Comparison of ENCODE assay signal across 8 cellular contexts in genomic region chr12:26434299-26434915, GRCh38.
DNase-seq lines count a peak whose midpoint lies in the region; ATAC-seq and TF ChIP-seq lines count a peak whose summit lies in the region.

No MANE protein-coding gene starts in this region.

- no peaks in the 10 kb centered on the region for H3K4me1 Mint-ChIP-seq in stimulated activated effector memory CD8-positive, alpha-beta T cell treated with anti-CD3 and anti-CD28 coated beads, Interleukin-12 subunit alpha, Interleukin-12 subunit beta, amount 100 ng/mL, for 72 hours

- WGBS in right cardiac atrium: 69% methylated on average over 2 of the region's 2 CpGs
- WGBS in aorta, 2 donors: 70 to 79% methylated on average over 2 of the region's 2 CpGs

- no peaks in the 10 kb centered on the region for H3K36me3 ChIP-seq in HEK293 (ENCODE audit: control insufficient read depth in 2 of 2, insufficient read depth in 1 of 2, low read length in 2 of 2)
- H3K36me3 ChIP-seq in aorta (ENCODE audit: control insufficient read depth in 1 of 2, insufficient read depth in 2 of 2, low read length in 1 of 2): no peaks in the 10 kb centered on the region

- TF ChIP-seq CTCF in HEK293 (tag by site-specific recombination; IDR thresholded peaks at IDR 0.05): peak; percentile 24; the same call in 1 of the 2 replicates
- peak; percentile 70 for TF ChIP-seq CTCF in WI38 (IDR thresholded peaks at IDR 0.05; ENCODE audit: low read depth, low read length)

- no peaks in the 10 kb centered on the region for H3K9me3 Mint-ChIP-seq in stimulated activated effector memory CD8-positive, alpha-beta T cell treated with anti-CD3 and anti-CD28 coated beads, Interleukin-12 subunit alpha, Interleukin-12 subunit beta, amount 100 ng/mL, for 72 hours

- ATAC-seq in right cardiac atrium (peak; percentile 57 to 60), aorta (ENCODE audit: low FRiP score) (no peak)
- peak; percentile 50 for ATAC-seq in stimulated activated effector memory CD8-positive, alpha-beta T cell treated with anti-CD3 and anti-CD28 coated beads, Interleukin-12 subunit alpha, Interleukin-12 subunit beta, amount 100 ng/mL, for 72 hours

- no peak overlapping the region for H3K27ac Mint-ChIP-seq in stimulated activated effector memory CD8-positive, alpha-beta T cell treated with anti-CD3 and anti-CD28 coated beads, Interleukin-12 subunit alpha, Interleukin-12 subunit beta, amount 100 ng/mL, for 72 hours

- H3K27me3 ChIP-seq in right cardiac atrium (ENCODE audit: control insufficient read depth, insufficient read depth) (no peaks in the 10 kb centered on the region), aorta (ENCODE audit: control insufficient read depth in 1 of 2, insufficient read depth in 2 of 2, low read length in 1 of 2) (no peaks in the 10 kb centered on the region)

- POLR2A ChIA-PET in HEK293 (lab: Yijun Ruan, JAX): no interaction called here

- no peaks in the 10 kb centered on the region for H3K4me1 ChIP-seq in HEK293 (ENCODE audit: control insufficient read depth, insufficient read depth, low read length)
- no peaks in the 10 kb centered on the region for H3K4me1 ChIP-seq in right cardiac atrium (ENCODE audit: control insufficient read depth, insufficient read depth, low read length)
- H3K4me1 ChIP-seq in aorta (ENCODE audit: control insufficient read depth in 1 of 2, insufficient read depth in 2 of 2, low read length in 2 of 2): no peaks in the 10 kb centered on the region

- H3K9me3 ChIP-seq in HEK293 (ENCODE audit: control insufficient read depth, insufficient read depth, low read depth, low read length) (no peaks in the 10 kb centered on the region), right cardiac atrium (ENCODE audit: control insufficient read depth, low read length) (no peaks in the 10 kb centered on the region), aorta (ENCODE audit: control insufficient read depth, low read length) (no peaks in the 10 kb centered on the region)

- in situ Hi-C loops in G401 (cut with HindIII; ENCODE audit: low sequenced_read_pairs): no loop called here

- no peak overlapping the region for H3K4me3 ChIP-seq in HEK293 (ENCODE audit: low read depth, low read length)
- no peak overlapping the region for H3K4me3 ChIP-seq in WI38 (ENCODE audit: low read depth, low read length)
- no peak overlapping the region for H3K4me3 ChIP-seq in right cardiac atrium (ENCODE audit: low read length)
- no peak overlapping the region for H3K4me3 ChIP-seq in aorta (ENCODE audit: low read length in 2 of 2)

- H3K27ac ChIP-seq in HEK293 (ENCODE audit: extremely low read depth, low read depth, low read length) (no peak overlapping the region), right cardiac atrium (ENCODE audit: low read length) (no peak overlapping the region), aorta (ENCODE audit: low read depth in 1 of 2, low read length in 2 of 2) (no peak overlapping the region)

- DNase-seq in G401 (ENCODE audit: low spot score) (peak; percentile 56), NCI-H2107 (lab: John Stamatoyannopoulos, UW) (peak; percentile 3), right cardiac atrium (no peak), aorta (no peak)
- no peak for DNase-seq in stimulated activated effector memory CD8-positive, alpha-beta T cell treated with anti-CD3 and anti-CD28 coated beads, Interleukin-12 subunit alpha, Interleukin-12 subunit beta, amount 100 ng/mL, for 72 hours (ENCODE audit: low spot score in 2 of 2)
- DNase-seq in activated CD4-positive, CD25-positive, alpha-beta regulatory T cell (lab: John Stamatoyannopoulos, UW): no peak

- CTCF ChIA-PET in HEK293 (lab: Yijun Ruan, JAX): interaction anchor here (0.6 to 1.6 kb wide), 8 partner anchors 11 to 316 kb away, joined by 3 to 5 read pairs (median 3); no protein-coding TSS in a partner anchor

- intact Hi-C loops in right cardiac atrium (cut with DNase I): loop anchor here in 1 of 4 donors (10.0 kb wide), 1 partner anchor 210 kb away; no protein-coding TSS in a partner anchor
- intact Hi-C loops in aorta (cut with DNase I): loop anchor here in 1 of 2 donors (10.0 kb wide), 1 partner anchor 340 kb away; no protein-coding TSS in a partner anchor

- peaks cover 16% of the 10 kb centered on the region for H3K36me3 Mint-ChIP-seq in stimulated activated effector memory CD8-positive, alpha-beta T cell treated with anti-CD3 and anti-CD28 coated beads, Interleukin-12 subunit alpha, Interleukin-12 subunit beta, amount 100 ng/mL, for 72 hours

- no peak overlapping the region for H3K4me3 Mint-ChIP-seq in stimulated activated effector memory CD8-positive, alpha-beta T cell treated with anti-CD3 and anti-CD28 coated beads, Interleukin-12 subunit alpha, Interleukin-12 subunit beta, amount 100 ng/mL, for 72 hours

TF ChIP-seq in HEK293, 187 proteins besides CTCF, POLR2A, EP300 and RAD21:
- no peak for TF ChIP-seq ZNF155 (tag by site-specific recombination; IDR thresholded peaks at IDR 0.05)
- no peak for TF ChIP-seq PRDM1 (tag by site-specific recombination; IDR thresholded peaks at IDR 0.05)
- no peak for TF ChIP-seq ZNF473 (tag by site-specific recombination; IDR thresholded peaks at IDR 0.05)
- TF ChIP-seq ZBTB10 (tag by site-specific recombination; IDR thresholded peaks at IDR 0.05): no peak
- TF ChIP-seq ZBTB21 (tag by site-specific recombination; IDR thresholded peaks at IDR 0.05): no peak
- no peak for TF ChIP-seq IKZF3 (tag by site-specific recombination; IDR thresholded peaks at IDR 0.05)
- TF ChIP-seq ZNF341 (tag by site-specific recombination; IDR thresholded peaks at IDR 0.05; ENCODE audit: low read depth): no peak
- TF ChIP-seq ZSCAN5A (tag by site-specific recombination; IDR thresholded peaks at IDR 0.05): no peak
- TF ChIP-seq ZNF660 (tag by site-specific recombination; IDR thresholded peaks at IDR 0.05): peak; percentile 89
- TF ChIP-seq ZNF501 (tag by site-specific recombination; IDR thresholded peaks at IDR 0.05): no peak
- TF ChIP-seq KLF10 (tag by site-specific recombination; IDR thresholded peaks at IDR 0.05): no peak
- no peak for TF ChIP-seq ZBTB26 (tag by site-specific recombination; optimal IDR thresholded peaks at IDR 0.05)
- TF ChIP-seq ZNF654 (tag by site-specific recombination; IDR thresholded peaks at IDR 0.05; ENCODE audit: low read depth): peak; percentile 59
- no peak for TF ChIP-seq KLF16 (tag by site-specific recombination; IDR thresholded peaks at IDR 0.05)
- TF ChIP-seq ZNF223 (tag by site-specific recombination; IDR thresholded peaks at IDR 0.05): no peak

Comparison
In these comparisons a context has a peak if more than half of its experiments do, and no peak if none do; other contexts are left out.
1. DNase-seq: peak in G401 (single experiment) and NCI-H2107 (single experiment); none in right cardiac atrium (0 of 3), stimulated activated effector memory CD8-positive, alpha-beta T cell treated with anti-CD3 and anti-CD28 coated beads, Interleukin-12 subunit alpha, Interleukin-12 subunit beta, amount 100 ng/mL, for 72 hours (0 of 2), activated CD4-positive, CD25-positive, alpha-beta regulatory T cell (0 of 4) and aorta (0 of 2).